23 cellular contexts compared by ENCODE assay signal in the genomic region with DNA sequence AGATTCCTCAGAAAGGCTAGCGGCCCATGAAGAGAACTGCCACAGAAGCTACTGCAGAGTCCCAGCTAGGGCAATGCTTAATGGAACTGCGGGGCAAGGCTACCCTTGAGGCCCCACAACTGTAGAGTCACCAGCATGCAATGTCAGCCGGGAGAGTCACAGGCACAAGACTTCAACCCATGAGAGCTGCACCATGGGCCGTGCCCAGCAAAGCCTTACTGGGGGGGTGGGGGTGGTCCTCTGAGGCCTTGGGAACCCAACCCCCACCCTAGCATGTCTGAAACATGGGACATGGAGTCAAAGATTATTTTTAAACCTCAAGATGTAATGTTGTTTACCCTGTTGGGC. TPM values are rescaled to one million over a fixed set of nuclear protein-coding genes. Genes with fewer than 3 reads are reported as not detected.
A peak's percentile ranks its signal among the peaks of the same experiment; 100 is the strongest.
DNase-seq lines count a peak whose midpoint lies in the region; ATAC-seq, FAIRE-seq and TF ChIP-seq lines count a peak whose summit lies in the region.
"Had no signal": no experiment of that assay in that cellular context is flagged by ENCODE, and none has a peak within 500 bp of the region (broad histone marks: within the 10 kb centered on the region; RNA-seq: fewer than 3 reads in every experiment).

No MANE protein-coding gene starts in this region.

- no peak for TF ChIP-seq CTCF in HepG2 (CRISPR knock-in tag; IDR thresholded peaks at IDR 0.05)
- TF ChIP-seq CTCF in right lobe of liver (IDR thresholded peaks at IDR 0.05): no peak
- no peak for TF ChIP-seq CTCF in IMR-90 (conservative IDR thresholded peaks at IDR 0.05; ENCODE audit: low read depth, low read length)
- TF ChIP-seq CTCF in esophagus muscularis mucosa (IDR thresholded peaks at IDR 0.05): no peak

- H2AK5ac ChIP-seq in IMR-90 (ENCODE audit: low read depth, low read length): no peak overlapping the region

- no peak overlapping the region for H3K9ac ChIP-seq in HepG2 (ENCODE audit: insufficient read depth, low read depth, low read length)
- no peak overlapping the region for H3K9ac ChIP-seq in IMR-90 (ENCODE audit: low read depth, low read length)
- H3K9ac ChIP-seq: BLaER1 treated with 17β-estradiol and CSF1 and Interleukin-3, amounts not matched to agents 10 nM and 100 nM had no signal

- H3K9me3 ChIP-seq in HepG2 (ENCODE audit: low read length): peaks cover 21% of the 10 kb centered on the region
- peaks cover 0 to 7% (median 0%) of the 10 kb centered on the region in 4 donors for H3K9me3 ChIP-seq in right lobe of liver
- H3K9me3 ChIP-seq in IMR-90 (ENCODE audit: control insufficient read depth, insufficient read depth, low read length): peaks cover 8% of the 10 kb centered on the region
- peaks cover 0 to 9% (median 4%) of the 10 kb centered on the region in 4 donors for H3K9me3 ChIP-seq in esophagus muscularis mucosa
- 0 out of 2 replicates have a peak, but pooled peaks cover 3% of the 10 kb centered on the region for H3K9me3 ChIP-seq in HAP-1

- ATAC-seq in HepG2 (peak; percentile 41; the same call in 2 of the 3 replicates), right lobe of liver (no peak), IMR-90 (ENCODE audit: low read depth) (no peak)
- ATAC-seq in stimulated activated effector memory CD8-positive, alpha-beta T cell treated with anti-CD3 and anti-CD28 coated beads, Interleukin-12 subunit alpha, Interleukin-12 subunit beta, amount 100 ng/mL, for 72 hours: no peak
- ATAC-seq in activated CD8-positive, alpha-beta T cell treated with anti-CD3 and anti-CD28 coated beads, Interleukin-2, amount 10 ng/mL, durations not matched to agents 7 days and 5 days: no peak
- ATAC-seq: A549; CD8-positive, alpha-beta T cell had no signal

- dilution Hi-C loops in IMR-90 (cut with HindIII; ENCODE audit: low sequenced_read_pairs, unreplicated experiment): no loop called here

- H4K91ac ChIP-seq in IMR-90 (ENCODE audit: insufficient read depth, low read depth, low read length): no peak overlapping the region

- POLR2A ChIA-PET in HepG2 (lab: Yijun Ruan, JAX): no interaction called here
- POLR2A ChIA-PET in IMR-90 (lab: Charles Lee; ENCODE audit: unreplicated experiment): no interaction called here
- POLR2A ChIA-PET in activated CD8-positive, alpha-beta T cell treated with anti-CD3 and anti-CD28 coated beads, Interleukin-2, amount 10 ng/mL, durations not matched to agents 7 days and 5 days (lab: Charles Lee): interaction anchor here (1.3 kb wide), 1 partner anchor 19 kb away, joined by 3 read pairs; no protein-coding TSS in a partner anchor

- H3K9me1 ChIP-seq in IMR-90 (ENCODE audit: insufficient read depth, low read length): no peaks in the 10 kb centered on the region

- H3K9me3 Mint-ChIP-seq in stimulated activated effector memory CD8-positive, alpha-beta T cell treated with anti-CD3 and anti-CD28 coated beads, Interleukin-12 subunit alpha, Interleukin-12 subunit beta, amount 100 ng/mL, for 72 hours: no peaks in the 10 kb centered on the region
- H3K9me3 Mint-ChIP-seq in activated CD8-positive, alpha-beta T cell treated with anti-CD3 and anti-CD28 coated beads, Interleukin-2, amount 10 ng/mL, durations not matched to agents 7 days and 5 days (ENCODE audit: insufficient read depth): peaks cover 8% of the 10 kb centered on the region

- no peaks in the 10 kb centered on the region for H3K79me2 ChIP-seq in HepG2 (ENCODE audit: insufficient read depth, low read length)

- H3K4me1 ChIP-seq in HepG2 (ENCODE audit: insufficient read depth, low read length) (no peaks in the 10 kb centered on the region), right lobe of liver (peaks cover 0 to 9% (median 4%) of the 10 kb centered on the region in 4 donors), IMR-90 (ENCODE audit: control insufficient read depth, insufficient read depth, low read length) (no peaks in the 10 kb centered on the region), esophagus muscularis mucosa (no peaks in the 10 kb centered on the region), HAP-1 (peaks cover 7% of the 10 kb centered on the region)
- H3K4me1 ChIP-seq: A549; BLaER1 treated with 17β-estradiol and CSF1 and Interleukin-3, amounts not matched to agents 10 nM and 100 nM had no signal

- TF ChIP-seq EP300 in HepG2 (IDR thresholded peaks at IDR 0.05; ENCODE audit: low read depth in 2 of 2, low read length in 2 of 2) (no peak), HepG2 (CRISPR knock-in tag; IDR thresholded peaks at IDR 0.05; ENCODE audit: borderline replicate concordance) (no peak), esophagus muscularis mucosa (IDR thresholded peaks at IDR 0.05) (no peak)

- TF ChIP-seq RAD21 in HepG2 (CRISPR knock-in tag; IDR thresholded peaks at IDR 0.05) (no peak), IMR-90 (IDR thresholded peaks at IDR 0.05; ENCODE audit: low read length) (no peak)

- peak overlapping the region; percentile 75 for H2AK9ac ChIP-seq in IMR-90 (replicated peaks; ENCODE audit: low read depth, low read length, poor library complexity)

- no peak overlapping the region for H3K4me3 Mint-ChIP-seq in stimulated activated effector memory CD8-positive, alpha-beta T cell treated with anti-CD3 and anti-CD28 coated beads, Interleukin-12 subunit alpha, Interleukin-12 subunit beta, amount 100 ng/mL, for 72 hours
- no peak overlapping the region for H3K4me3 Mint-ChIP-seq in activated CD8-positive, alpha-beta T cell treated with anti-CD3 and anti-CD28 coated beads, Interleukin-2, amount 10 ng/mL, durations not matched to agents 7 days and 5 days
- H3K4me3 Mint-ChIP-seq: B cell; CD14-positive monocyte; CD4-positive, alpha-beta T cell; CD8-positive, alpha-beta T cell had no signal

- H3K36me3 ChIP-seq in HepG2 (replicated peaks in 1 of 2; ENCODE audit: control insufficient read depth in 1 of 2, insufficient read depth in 2 of 2, low read length in 2 of 2) (peaks cover 1 to 27% of the 10 kb centered on the region in 2 experiments; a peak in 3 of 5 replicates), right lobe of liver (no peaks in the 10 kb centered on the region), IMR-90 (ENCODE audit: control insufficient read depth, insufficient read depth, low read length) (no peaks in the 10 kb centered on the region), esophagus muscularis mucosa (no peaks in the 10 kb centered on the region), HAP-1 (replicated peaks) (no peaks in the 10 kb centered on the region)
- H3K36me3 ChIP-seq: BLaER1 treated with 17β-estradiol and CSF1 and Interleukin-3, amounts not matched to agents 10 nM and 100 nM had no signal

- H2BK120ac ChIP-seq in IMR-90 (ENCODE audit: low read depth, low read length): no peak overlapping the region

- H3K18ac ChIP-seq in IMR-90 (ENCODE audit: low read depth, low read length): no peak overlapping the region

- no peak overlapping the region for H2BK15ac ChIP-seq in IMR-90 (ENCODE audit: low read depth, low read length)

- no peaks in the 10 kb centered on the region for H3K27me3 ChIP-seq in HepG2 (ENCODE audit: control insufficient read depth in 1 of 2, insufficient read depth in 2 of 2, low read length in 2 of 2)
- H3K27me3 ChIP-seq in right lobe of liver: no peaks in the 10 kb centered on the region
- no peaks in the 10 kb centered on the region for H3K27me3 ChIP-seq in IMR-90 (ENCODE audit: control insufficient read depth, insufficient read depth, low read length)
- no peaks in the 10 kb centered on the region for H3K27me3 ChIP-seq in esophagus muscularis mucosa
- no peaks in the 10 kb centered on the region for H3K27me3 ChIP-seq in HAP-1 (ENCODE audit: low read depth)
- H3K27me3 ChIP-seq: BLaER1 treated with 17β-estradiol and CSF1 and Interleukin-3, amounts not matched to agents 10 nM and 100 nM had no signal

- intact Hi-C loops in HepG2 (cut with micrococcal nuclease; ENCODE audit: unreplicated experiment) (no loop called here), right lobe of liver (cut with DNase I) (no loop called here), IMR-90 (cut with micrococcal nuclease) (loop anchor here (5.0 kb wide), 1 partner anchor 56 kb away; no protein-coding TSS in a partner anchor), esophagus muscularis mucosa (cut with DNase I) (no loop called here)

- no peak overlapping the region for H4K8ac ChIP-seq in IMR-90 (ENCODE audit: low read depth in 2 of 2, low read length in 2 of 2)

- no peaks in the 10 kb centered on the region; the same call in 1 of the 2 replicates for H4K20me1 ChIP-seq in HepG2 (ENCODE audit: insufficient read depth, low read length)
- no peaks in the 10 kb centered on the region for H4K20me1 ChIP-seq in IMR-90 (ENCODE audit: insufficient read depth, low read length)
- H4K20me1 ChIP-seq: BLaER1 treated with 17β-estradiol and CSF1 and Interleukin-3, amounts not matched to agents 10 nM and 100 nM had no signal

- H3K56ac ChIP-seq in IMR-90 (ENCODE audit: extremely low read depth, insufficient read depth, low read length): no peak overlapping the region

- no peak overlapping the region for H3K23ac ChIP-seq in IMR-90 (ENCODE audit: low read depth, low read length)

- no peak for FAIRE-seq in HepG2 (lab: Jason Lieb, UNC)
- FAIRE-seq: A549, D721Med, G401.6, GM12891 had no signal

- no peak overlapping the region for H3K4ac ChIP-seq in IMR-90 (ENCODE audit: low read depth, low read length)

- no peak for TF ChIP-seq POLR2A in HepG2 (IDR thresholded peaks at IDR 0.05; ENCODE audit: insufficient read depth in 1 of 2, low read depth in 2 of 2, low read length in 2 of 2)
- no peak for TF ChIP-seq POLR2A in right lobe of liver (IDR thresholded peaks at IDR 0.05)
- no peak for TF ChIP-seq POLR2A in IMR-90 (IDR thresholded peaks at IDR 0.05; ENCODE audit: low read depth, low read length)
- no peak for TF ChIP-seq POLR2A in esophagus muscularis mucosa (IDR thresholded peaks at IDR 0.05; ENCODE audit: low read depth)

- H2AFZ ChIP-seq in HepG2 (ENCODE audit: low read length) (no peak overlapping the region), IMR-90 (replicated peaks; ENCODE audit: low read length, poor library complexity) (no peak overlapping the region)

- CTCF ChIA-PET in HepG2 (lab: Yijun Ruan, JAX; ENCODE audit: low intra/inter-chr PET ratio, low total read pairs): no interaction called here
- CTCF ChIA-PET in IMR-90 (lab: Yijun Ruan, JAX): no interaction called here
- CTCF ChIA-PET in activated CD8-positive, alpha-beta T cell treated with anti-CD3 and anti-CD28 coated beads, Interleukin-2, amount 10 ng/mL, durations not matched to agents 7 days and 5 days (lab: Charles Lee): no interaction called here

- H3K27ac Mint-ChIP-seq in stimulated activated effector memory CD8-positive, alpha-beta T cell treated with anti-CD3 and anti-CD28 coated beads, Interleukin-12 subunit alpha, Interleukin-12 subunit beta, amount 100 ng/mL, for 72 hours: peak overlapping the region; percentile 34
- no peak overlapping the region for H3K27ac Mint-ChIP-seq in activated CD8-positive, alpha-beta T cell treated with anti-CD3 and anti-CD28 coated beads, Interleukin-2, amount 10 ng/mL, durations not matched to agents 7 days and 5 days
- H3K27ac Mint-ChIP-seq: B cell; CD14-positive monocyte; CD4-positive, alpha-beta T cell; CD8-positive, alpha-beta T cell had no signal

- BruUV-seq in HepG2 (replicated peaks; lab: Mats Ljungman, UMichigan) (no TSS peak), IMR-90 (replicated peaks; lab: Mats Ljungman, UMichigan) (no TSS peak)

- H3K27ac ChIP-seq in HepG2 (ENCODE audit: extremely low read length, insufficient read depth, low read length): no peak overlapping the region
- no peak overlapping the region for H3K27ac ChIP-seq in right lobe of liver
- no peak overlapping the region for H3K27ac ChIP-seq in IMR-90 (ENCODE audit: insufficient read depth, low read length)
- H3K27ac ChIP-seq in esophagus muscularis mucosa (replicated peaks in 1 of 4): no peak overlapping the region
- H3K27ac ChIP-seq: 22Rv1; A549; BLaER1 treated with 17β-estradiol and CSF1 and Interleukin-3, amounts not matched to agents 10 nM and 100 nM had no signal

- DNase-seq in HepG2 (ENCODE audit: low spot score): no peak
- no peak for DNase-seq in right lobe of liver
- DNase-seq in IMR-90: no peak
- DNase-seq in esophagus muscularis mucosa (ENCODE audit: extremely low spot score): peak; percentile 85
- DNase-seq in stimulated activated effector memory CD8-positive, alpha-beta T cell treated with anti-CD3 and anti-CD28 coated beads, Interleukin-12 subunit alpha, Interleukin-12 subunit beta, amount 100 ng/mL, for 72 hours (ENCODE audit: low spot score in 2 of 2): no peak
- DNase-seq in activated CD8-positive, alpha-beta T cell treated with anti-CD3 and anti-CD28 coated beads, Interleukin-2, amount 10 ng/mL, durations not matched to agents 7 days and 5 days: no peak
- DNase-seq in HAP-1 (ENCODE audit: low spot score in 2 of 2): no peak
- DNase-seq in ecto neural progenitor cell (ENCODE audit: low spot score): no peak
- DNase-seq: AML-193; Caco-2; Calu3; CD4-positive, alpha-beta T cell; CD8-positive, alpha-beta T cell; DMS79 treated with DMSO at 0.1 percent for 48 hours; GF-D8 had no signal

- no peak overlapping the region for H2BK5ac ChIP-seq in IMR-90 (ENCODE audit: low read depth, low read length, poor library complexity, severe bottlenecking)

- H3K27me3 Mint-ChIP-seq in activated CD8-positive, alpha-beta T cell treated with anti-CD3 and anti-CD28 coated beads, Interleukin-2, amount 10 ng/mL, durations not matched to agents 7 days and 5 days (ENCODE audit: low read depth): no peaks in the 10 kb centered on the region
- H3K27me3 Mint-ChIP-seq: B cell; CD4-positive, alpha-beta T cell had no signal

- H3K79me1 ChIP-seq in IMR-90 (ENCODE audit: low read depth in 1 of 2, low read length in 2 of 2): no peaks in the 10 kb centered on the region; a peak in 1 of 4 replicates

- H3K4me2 ChIP-seq in HepG2 (ENCODE audit: low read depth, low read length): no peak overlapping the region
- H3K4me2 ChIP-seq in IMR-90 (ENCODE audit: low read depth, low read length): no peak overlapping the region
- H3K4me2 ChIP-seq: A549; BLaER1 treated with 17β-estradiol and CSF1 and Interleukin-3, amounts not matched to agents 10 nM and 100 nM had no signal

- no peak overlapping the region for H3K14ac ChIP-seq in IMR-90 (replicated peaks; ENCODE audit: low read depth, low read length)

- 97% methylated on average over 4 of the region's 4 CpGs for WGBS in HepG2 (ENCODE audit: low lambda C conversion rate)
- no CpG with 5 or more reads among the region's 4 CpGs for WGBS in right lobe of liver (ENCODE audit: insufficient coverage, low coverage, low lambda C conversion rate, missing lambda C conversion rate)
- 100% methylated on average over 1 of the region's 4 CpGs; no CpG with 5 or more reads in 1 of the 2 experiments for WGBS in IMR-90 (ENCODE audit: extremely low coverage in 2 of 2, insufficient read length in 1 of 2), 2 experiments
- 97% methylated on average over 4 of the region's 4 CpGs for WGBS in esophagus muscularis mucosa

- peaks cover 47% of the 10 kb centered on the region for H3K4me1 Mint-ChIP-seq in stimulated activated effector memory CD8-positive, alpha-beta T cell treated with anti-CD3 and anti-CD28 coated beads, Interleukin-12 subunit alpha, Interleukin-12 subunit beta, amount 100 ng/mL, for 72 hours
- peaks cover 71% of the 10 kb centered on the region for H3K4me1 Mint-ChIP-seq in activated CD8-positive, alpha-beta T cell treated with anti-CD3 and anti-CD28 coated beads, Interleukin-2, amount 10 ng/mL, durations not matched to agents 7 days and 5 days (ENCODE audit: low read depth)
- H3K4me1 Mint-ChIP-seq: CD14-positive monocyte had no signal

- H2BK20ac ChIP-seq in IMR-90 (ENCODE audit: low read depth, low read length): no peak overlapping the region

- no peak overlapping the region for H3K4me3 ChIP-seq in HepG2 (replicated peaks in 1 of 3; ENCODE audit: insufficient read depth in 1 of 3, low read depth in 2 of 3, low read length in 3 of 3)
- H3K4me3 ChIP-seq in right lobe of liver: no peak overlapping the region
- no peak overlapping the region for H3K4me3 ChIP-seq in IMR-90 (ENCODE audit: insufficient read depth, low read depth, low read length)
- H3K4me3 ChIP-seq in esophagus muscularis mucosa: no peak overlapping the region
- H3K4me3 ChIP-seq in HAP-1: no peak overlapping the region
- H3K4me3 ChIP-seq: A549; BLaER1 treated with 17β-estradiol and CSF1 and Interleukin-3, amounts not matched to agents 10 nM and 100 nM had no signal

- no peak overlapping the region for H4K5ac ChIP-seq in IMR-90 (ENCODE audit: low read depth, low read length)

- peaks cover 47% of the 10 kb centered on the region for H3K36me3 Mint-ChIP-seq in stimulated activated effector memory CD8-positive, alpha-beta T cell treated with anti-CD3 and anti-CD28 coated beads, Interleukin-12 subunit alpha, Interleukin-12 subunit beta, amount 100 ng/mL, for 72 hours
- H3K36me3 Mint-ChIP-seq in activated CD8-positive, alpha-beta T cell treated with anti-CD3 and anti-CD28 coated beads, Interleukin-2, amount 10 ng/mL, durations not matched to agents 7 days and 5 days (ENCODE audit: low read depth): peaks cover 89% of the 10 kb centered on the region
- H3K36me3 Mint-ChIP-seq: CD14-positive monocyte had no signal

- in situ Hi-C loops in HepG2 (cut with HindIII; ENCODE audit: extremely low pct_ligation_motif_present, low pct_unique_long_range_greater_than_20kb) (no loop called here), IMR-90 (cut with MboI; ENCODE audit: low sequenced_read_pairs) (no loop called here), HAP-1 (cut with MboI; ENCODE audit: low sequenced_read_pairs) (no loop called here)

RNA-seq across cellular contexts. Expression of gene DPP4, which starts 20.2 kb away (rescaled TPM):
- total RNA-seq in HepG2 (2016; rRNA removed; fragmentation: Illumina TruSeq; extraction: Trizol): 57.2 and 109 TPM in 2 replicates
- total RNA-seq in HepG2 (2016; cell fraction: cytosol; rRNA removed; fragmentation: Illumina TruSeq; extraction: Trizol; ENCODE audit: low read depth): 9.0 and 9.9 TPM in 2 replicates
- 54.8 and 107 TPM in 2 replicates for total RNA-seq in HepG2 (2016; cell fraction: insoluble cytoplasmic fraction; rRNA removed; fragmentation: Illumina TruSeq; extraction: Trizol)
- 22.6 and 24.7 TPM in 2 replicates for total RNA-seq in HepG2 (2016; cell fraction: membrane; rRNA removed; fragmentation: Illumina TruSeq; extraction: Trizol)
- 123 and 147 TPM in 2 replicates for total RNA-seq in HepG2 (2016; cell fraction: nucleus; rRNA removed; fragmentation: Illumina TruSeq; extraction: Trizol)
- 37.7 and 39.4 TPM in 2 replicates for polyA plus RNA-seq in HepG2 (2011; rRNA removed)
- 32.1 and 39.3 TPM in 2 replicates for polyA plus RNA-seq in HepG2 (2011; cell fraction: cytosol; rRNA removed)
- 35.3 and 41.8 TPM in 2 replicates for polyA plus RNA-seq in HepG2 (2011; cell fraction: nucleus; rRNA removed)
- 85.0 and 97.7 TPM in 2 replicates for polyA plus RNA-seq in HepG2 (2012)
- 7.7 and 8.0 TPM in 2 replicates for polyA plus RNA-seq in HepG2 (2016; cell fraction: cytosol; fragmentation: Illumina TruSeq; extraction: Trizol; ENCODE audit: low read depth)
- 38.7 and 39.5 TPM in 2 replicates for polyA plus RNA-seq in HepG2 (2016; cell fraction: insoluble cytoplasmic fraction; fragmentation: Illumina TruSeq; extraction: Trizol; ENCODE audit: low read depth)
- 14.9 and 16.9 TPM in 2 replicates for polyA plus RNA-seq in HepG2 (2016; cell fraction: membrane; fragmentation: Illumina TruSeq; extraction: Trizol; ENCODE audit: low read depth)
- polyA plus RNA-seq in HepG2 (2016; cell fraction: nucleus; fragmentation: Illumina TruSeq; extraction: Trizol; ENCODE audit: insufficient read depth, low read depth): 95.1 and 96.2 TPM in 2 replicates
- 175 TPM in 1 of 2 replicates, not detected in the other for polyA minus RNA-seq in HepG2 (2011; rRNA and poly(A)+ RNA removed; ENCODE audit: low replicate concordance)
- polyA minus RNA-seq in HepG2 (2011; cell fraction: cytosol; rRNA and poly(A)+ RNA removed): 57.2 and 81.0 TPM in 2 replicates
- polyA minus RNA-seq in HepG2 (2011; cell fraction: nucleus; rRNA and poly(A)+ RNA removed): 147 and 149 TPM in 2 replicates
- 10 to 100 TPM; 17.8 to 39.8 (median 26.3) TPM for total RNA-seq in right lobe of liver
- 19.0 and 24.2 TPM in 2 replicates for total RNA-seq in IMR-90 (2012; rRNA removed)
- polyA plus RNA-seq in IMR-90 (2012; rRNA removed): 9.8 and 13.2 TPM in 2 replicates
- 3.2 and 3.9 TPM in 2 replicates for polyA plus RNA-seq in IMR-90 (2012; cell fraction: cytosol; rRNA removed)
- 2.3 and 20.0 TPM in 2 replicates for polyA plus RNA-seq in IMR-90 (2012; cell fraction: nucleus; rRNA removed; ENCODE audit: low replicate concordance)
- total RNA-seq in esophagus muscularis mucosa: 1 to 10 TPM; 2.2 to 4.1 (median 2.8) TPM
- total RNA-seq in activated CD8-positive, alpha-beta T cell treated with anti-CD3 and anti-CD28 coated beads, Interleukin-2, amount 10 ng/mL, durations not matched to agents 7 days and 5 days: 100 to 1,000 TPM; 158 TPM
